Comparison of ENCODE assay signal across 31 cellular contexts in genomic region chr18:62576277-62576676, GRCh38.
"Had no signal": no experiment of that assay in that cellular context is flagged by ENCODE, and none has a peak within 500 bp of the region (broad histone marks: within the 10 kb centered on the region; RNA-seq: fewer than 3 reads in every experiment).

No MANE protein-coding gene starts in this region.

- H3K4me3 Mint-ChIP-seq: activated naive CD4-positive, alpha-beta T cell treated with anti-CD3 and anti-CD28 coated beads, Interleukin-2, amount 10 ng/mL, durations not matched to agents 7 days and 5 days; activated naive CD8-positive, alpha-beta T cell treated with anti-CD3 and anti-CD28 coated beads, Interleukin-2, amount 10 ng/mL, durations not matched to agents 7 days and 5 days; brain; effector memory CD8-positive, alpha-beta T cell; immature natural killer cell; naive thymus-derived CD8-positive, alpha-beta T cell; neural progenitor cell; T-helper 2 cell treated with Interferon-gamma antibody and Interleukin-4, amounts not matched to agents 5 μg/mL and 100 μg/mL, for 36 hours had no signal

- H3K36me3 ChIP-seq: neural progenitor cell had no signal

- DNase-seq: activated CD4-positive, alpha-beta T cell treated with anti-CD3 and anti-CD28 coated beads for 4 hours; activated CD4-positive, alpha-beta T cell treated with anti-CD3 and anti-CD28 coated beads, Interleukin-2, amount 50 U/mL, for 4 hours; activated gamma-delta T cell; activated naive CD4-positive, alpha-beta T cell treated with anti-CD3 and anti-CD28 coated beads, Interleukin-2, amount 10 ng/mL, durations not matched to agents 7 days and 5 days; activated naive CD8-positive, alpha-beta T cell treated with anti-CD3 and anti-CD28 coated beads, Interleukin-2, amount 10 ng/mL, durations not matched to agents 7 days and 5 days; activated T-cell treated with anti-CD3 and anti-CD28 coated beads, Interleukin-2, amount 50 U/mL, for 1 hour; effector memory CD8-positive, alpha-beta T cell; foreskin fibroblast; heart left ventricle; hypothalamus; immature natural killer cell; kidney; left colon; mesenchymal stem cell; naive thymus-derived CD8-positive, alpha-beta T cell; occipital lobe; stimulated activated CD4-positive, alpha-beta T cell treated with anti-CD3 and anti-CD28 coated beads, Interleukin-15, amount 100 ng/mL, for 24 hours; stimulated activated CD4-positive, alpha-beta T cell treated with anti-CD3 and anti-CD28 coated beads, Interleukin-2, amount 100 ng/mL, for 24 hours; stimulated activated naive CD4-positive, alpha-beta T cell treated with Interleukin-2 at 50 U/mL for 16 hours; T-helper 1 cell; trophoblast cell had no signal

- H3K27ac Mint-ChIP-seq: activated naive CD4-positive, alpha-beta T cell treated with anti-CD3 and anti-CD28 coated beads, Interleukin-2, amount 10 ng/mL, durations not matched to agents 7 days and 5 days; effector memory CD8-positive, alpha-beta T cell; neural progenitor cell; T-helper 2 cell treated with Interferon-gamma antibody and Interleukin-4, amounts not matched to agents 5 μg/mL and 100 μg/mL, for 36 hours had no signal

- H3K9me3 Mint-ChIP-seq: activated naive CD4-positive, alpha-beta T cell treated with anti-CD3 and anti-CD28 coated beads, Interleukin-2, amount 10 ng/mL, durations not matched to agents 7 days and 5 days; activated naive CD8-positive, alpha-beta T cell treated with anti-CD3 and anti-CD28 coated beads, Interleukin-2, amount 10 ng/mL, durations not matched to agents 7 days and 5 days; activated T-helper 1 cell treated with anti-CD3 and anti-CD28 coated beads, Interleukin-12 subunit alpha, Interleukin-12 subunit beta, Interleukin-2, Interleukin-4 antibody, amounts not matched to agents 30 ng/mL and 10 ng/mL and 1 ng/mL, durations not matched to agents 14 hours and 24 hours and 36 hours; effector memory CD8-positive, alpha-beta T cell; immature natural killer cell; naive thymus-derived CD8-positive, alpha-beta T cell; T-helper 2 cell treated with Interferon-gamma antibody and Interleukin-4, amounts not matched to agents 5 μg/mL and 100 μg/mL, for 36 hours had no signal

- H2AFZ ChIP-seq: neural progenitor cell had no signal

- H3K4me1 ChIP-seq: ascending aorta, right atrium auricular region had no signal

- H3K9ac ChIP-seq: neural progenitor cell had no signal

- H3K4me1 Mint-ChIP-seq: neural progenitor cell had no signal

- H3K27me3 ChIP-seq: ascending aorta, heart left ventricle, neural progenitor cell, right atrium auricular region had no signal

- H3K9me3 ChIP-seq: ascending aorta, heart left ventricle, right atrium auricular region, thoracic aorta had no signal

- H3K4me2 ChIP-seq: neural progenitor cell had no signal

- H3K4me3 ChIP-seq: ascending aorta, coronary artery, heart left ventricle, neural progenitor cell, right atrium auricular region, thoracic aorta had no signal

- H3K27ac ChIP-seq: ascending aorta, coronary artery, neural progenitor cell, right atrium auricular region, thoracic aorta, VCaP had no signal

- H3K27me3 Mint-ChIP-seq: activated naive CD4-positive, alpha-beta T cell treated with anti-CD3 and anti-CD28 coated beads, Interleukin-2, amount 10 ng/mL, durations not matched to agents 7 days and 5 days; activated naive CD8-positive, alpha-beta T cell treated with anti-CD3 and anti-CD28 coated beads, Interleukin-2, amount 10 ng/mL, durations not matched to agents 7 days and 5 days; brain; effector memory CD8-positive, alpha-beta T cell; naive thymus-derived CD8-positive, alpha-beta T cell had no signal

- ATAC-seq: effector memory CD8-positive, alpha-beta T cell; esophagus mucosa; left colon; naive thymus-derived CD8-positive, alpha-beta T cell had no signal
